ENCODE assay signal across 19 cellular contexts in genomic region chr2:84808279-84808678, GRCh38.
DNase-seq lines count a peak whose midpoint lies in the region; ATAC-seq and TF ChIP-seq lines count a peak whose summit lies in the region.
"Had no signal": no experiment of that assay in that cellular context is flagged by ENCODE, and none has a peak within 500 bp of the region (broad histone marks: within the 10 kb centered on the region; RNA-seq: fewer than 3 reads in every experiment).

No MANE protein-coding gene starts in this region.

- H2AFZ ChIP-seq in GM23248 (no peak overlapping the region), fibroblast of lung (ENCODE audit: low read length) (peak overlapping the region; percentile 43), smooth muscle cell (ENCODE audit: low read depth) (peak overlapping the region; percentile 8)

- no peaks in the 10 kb centered on the region for H3K27me3 Mint-ChIP-seq in activated CD4-positive, alpha-beta T cell treated with anti-CD3 and anti-CD28 coated beads for 36 hours

- ATAC-seq in activated CD4-positive, alpha-beta T cell treated with anti-CD3 and anti-CD28 coated beads for 36 hours: no peak
- no peak for ATAC-seq in HG02981 (IDR thresholded peaks at IDR 0.05; ENCODE audit: unreplicated experiment)
- ATAC-seq: GM12878, Right ventricle myocardium inferior had no signal

- H3K4me3 ChIP-seq in AG04450 (ENCODE audit: low read depth, low read length) (no peak overlapping the region), GM23248 (no peak overlapping the region), fibroblast of lung (replicated peaks in 1 of 4; ENCODE audit: control extremely low read depth in 1 of 4, insufficient read depth in 1 of 4, low read depth in 3 of 4, low read length in 4 of 4) (no peak overlapping the region), smooth muscle cell (no peak overlapping the region)
- H3K4me3 ChIP-seq: A549; BLaER1 treated with 17β-estradiol and CSF1 and Interleukin-3, amounts not matched to agents 10 nM and 100 nM; GM12878 had no signal

- H3K27ac Mint-ChIP-seq in activated CD4-positive, alpha-beta T cell treated with anti-CD3 and anti-CD28 coated beads for 36 hours: no peak overlapping the region

- H3K36me3 ChIP-seq in GM23248 (ENCODE audit: low read depth) (no peaks in the 10 kb centered on the region), fibroblast of lung (ENCODE audit: control insufficient read depth, insufficient read depth, low read length) (no peaks in the 10 kb centered on the region), smooth muscle cell (ENCODE audit: low read depth) (no peaks in the 10 kb centered on the region)
- H3K36me3 ChIP-seq: BLaER1 treated with 17β-estradiol and CSF1 and Interleukin-3, amounts not matched to agents 10 nM and 100 nM had no signal

- H3K79me2 ChIP-seq in GM23248 (ENCODE audit: insufficient read depth): no peaks in the 10 kb centered on the region
- no peaks in the 10 kb centered on the region for H3K79me2 ChIP-seq in fibroblast of lung (ENCODE audit: control insufficient read depth, insufficient read depth, low read length)
- no peaks in the 10 kb centered on the region for H3K79me2 ChIP-seq in smooth muscle cell (ENCODE audit: low read depth)

- WGBS in GM23248 (ENCODE audit: low coverage in 1 of 2, low lambda C conversion rate in 2 of 2, missing lambda C conversion rate in 2 of 2), 2 experiments: 93 to 94% methylated on average over 4 of the region's 4 CpGs
- 88% methylated on average over 4 of the region's 4 CpGs for WGBS in smooth muscle cell (ENCODE audit: low lambda C conversion rate)

- H3K4me3 Mint-ChIP-seq in activated CD4-positive, alpha-beta T cell treated with anti-CD3 and anti-CD28 coated beads for 36 hours: no peak overlapping the region

- H3K27me3 ChIP-seq in AG04450 (ENCODE audit: control insufficient read depth, insufficient read depth, low read length): no peaks in the 10 kb centered on the region
- H3K27me3 ChIP-seq in GM23248 (replicated peaks; ENCODE audit: insufficient read depth): no peaks in the 10 kb centered on the region
- no peaks in the 10 kb centered on the region for H3K27me3 ChIP-seq in fibroblast of lung (ENCODE audit: control insufficient read depth, insufficient read depth, low read length)
- H3K27me3 ChIP-seq in smooth muscle cell (ENCODE audit: low read depth): no peaks in the 10 kb centered on the region
- H3K27me3 ChIP-seq: BLaER1 treated with 17β-estradiol and CSF1 and Interleukin-3, amounts not matched to agents 10 nM and 100 nM had no signal

- no peaks in the 10 kb centered on the region for H3K9me2 ChIP-seq in GM23248 (ENCODE audit: insufficient read depth)

- no peak for DNase-seq in AG04450 (ENCODE audit: low read depth, low spot score)
- DNase-seq in GM23248: no peak
- peak in 1 of 2 donors; percentile 5 for DNase-seq in fibroblast of lung (ENCODE audit: low read depth in 2 of 2)
- no peak for DNase-seq in smooth muscle cell (lab: John Stamatoyannopoulos, UW; ENCODE audit: unreplicated experiment)
- DNase-seq in ureter (ENCODE audit: low spot score): no peak
- DNase-seq in activated CD4-positive, alpha-beta T cell treated with anti-CD3 and anti-CD28 coated beads for 36 hours: no peak
- DNase-seq: DMS 273 treated with DMSO at 0.1 percent for 48 hours; GDM1; NCI-H1105 treated with DMSO at 0.1 percent for 48 hours; NCI-H1694 treated with DMSO at 0.1 percent for 48 hours; NCI-H2107; NCI-H510A; NCI-H748 treated with DMSO at 0.1 percent for 48 hours; NK-92 treated with Interleukin-12 subunit alpha and Interleukin-12 subunit beta, amount 100 ng/mL, for 24 hours had no signal

- no peaks in the 10 kb centered on the region for H3K9me3 ChIP-seq in AG04450 (ENCODE audit: control insufficient read depth, insufficient read depth, low read length)
- H3K9me3 ChIP-seq in GM23248 (ENCODE audit: low read depth): no peaks in the 10 kb centered on the region
- H3K9me3 ChIP-seq in fibroblast of lung (ENCODE audit: control insufficient read depth, insufficient read depth, low read depth, low read length): no peaks in the 10 kb centered on the region
- H3K9me3 ChIP-seq in smooth muscle cell (replicated peaks; ENCODE audit: low read depth): no peaks in the 10 kb centered on the region
- H3K9me3 ChIP-seq: A549; BLaER1 treated with 17β-estradiol and CSF1 and Interleukin-3, amounts not matched to agents 10 nM and 100 nM had no signal

- H3K27ac ChIP-seq in AG04450 (ENCODE audit: low read depth, low read length) (peak overlapping the region; percentile 60), GM23248 (0 out of 2 replicates have a peak overlapping the region, but pooled peaks have one; percentile 83), fibroblast of lung (ENCODE audit: insufficient read depth, low read length) (peak overlapping the region; percentile 91), smooth muscle cell (ENCODE audit: low read depth) (peak overlapping the region; percentile 87)
- H3K27ac ChIP-seq: BLaER1 treated with 17β-estradiol and CSF1 and Interleukin-3, amounts not matched to agents 10 nM and 100 nM had no signal

- H3K9me3 Mint-ChIP-seq in activated CD4-positive, alpha-beta T cell treated with anti-CD3 and anti-CD28 coated beads for 36 hours (ENCODE audit: low read depth): no peaks in the 10 kb centered on the region

- H3K9ac ChIP-seq in GM23248: no peak overlapping the region
- H3K9ac ChIP-seq in fibroblast of lung (ENCODE audit: insufficient read depth, low read length): no peak overlapping the region
- H3K9ac ChIP-seq in smooth muscle cell (ENCODE audit: low read depth): peak overlapping the region; percentile 56
- H3K9ac ChIP-seq: BLaER1 treated with 17β-estradiol and CSF1 and Interleukin-3, amounts not matched to agents 10 nM and 100 nM had no signal

- H3K4me1 ChIP-seq in GM23248 (ENCODE audit: insufficient read depth): peaks cover 39% of the 10 kb centered on the region
- peaks cover 18% of the 10 kb centered on the region for H3K4me1 ChIP-seq in fibroblast of lung (ENCODE audit: control insufficient read depth, extremely low read depth, insufficient read depth, low read length)
- H3K4me1 ChIP-seq in smooth muscle cell (ENCODE audit: low read depth): no peaks in the 10 kb centered on the region
- H3K4me1 ChIP-seq: BLaER1 treated with 17β-estradiol and CSF1 and Interleukin-3, amounts not matched to agents 10 nM and 100 nM had no signal

- H4K20me1 ChIP-seq in GM23248 (ENCODE audit: insufficient read depth) (no peaks in the 10 kb centered on the region), fibroblast of lung (ENCODE audit: control insufficient read depth, extremely low read depth, insufficient read depth, low read length) (no peaks in the 10 kb centered on the region), smooth muscle cell (ENCODE audit: low read depth) (no peaks in the 10 kb centered on the region)
- H4K20me1 ChIP-seq: BLaER1 treated with 17β-estradiol and CSF1 and Interleukin-3, amounts not matched to agents 10 nM and 100 nM had no signal

- CTCF ChIA-PET in AG04450 (lab: Charles Lee): no interaction called here
- CTCF ChIA-PET in activated CD4-positive, alpha-beta T cell treated with anti-CD3 and anti-CD28 coated beads for 36 hours (lab: Charles Lee): no interaction called here

- H3K36me3 Mint-ChIP-seq in activated CD4-positive, alpha-beta T cell treated with anti-CD3 and anti-CD28 coated beads for 36 hours (ENCODE audit: low read depth): no peaks in the 10 kb centered on the region

- H3K4me2 ChIP-seq in GM23248 (ENCODE audit: unreplicated experiment): no peak overlapping the region
- no peak overlapping the region for H3K4me2 ChIP-seq in fibroblast of lung (ENCODE audit: extremely low read depth, insufficient read depth, low read length)
- H3K4me2 ChIP-seq in smooth muscle cell: peak overlapping the region; percentile 2
- H3K4me2 ChIP-seq: BLaER1 treated with 17β-estradiol and CSF1 and Interleukin-3, amounts not matched to agents 10 nM and 100 nM had no signal

- peaks cover 23% of the 10 kb centered on the region for H3K4me1 Mint-ChIP-seq in activated CD4-positive, alpha-beta T cell treated with anti-CD3 and anti-CD28 coated beads for 36 hours

- TF ChIP-seq CTCF in AG04450 (IDR thresholded peaks at IDR 0.05; ENCODE audit: low read depth, low read length): no peak
- TF ChIP-seq CTCF in fibroblast of lung (conservative IDR thresholded peaks at IDR 0.05 in 1 of 2, IDR thresholded peaks at IDR 0.05 in 1 of 2; ENCODE audit: low read depth in 1 of 2, low read length in 2 of 2): no peak
- no peak for TF ChIP-seq CTCF in smooth muscle cell (IDR thresholded peaks at IDR 0.05; ENCODE audit: borderline replicate concordance, insufficient read depth, poor library complexity, severe bottlenecking)

- intact Hi-C loops in activated CD4-positive, alpha-beta T cell treated with anti-CD3 and anti-CD28 coated beads for 36 hours (cut with DNase I, micrococcal nuclease): no loop called here

- H3F3A ChIP-seq in GM23248 (ENCODE audit: insufficient read depth) (peaks cover 35% of the 10 kb centered on the region), smooth muscle cell (ENCODE audit: low read depth) (peaks cover 5% of the 10 kb centered on the region)

- in situ Hi-C loops in GM23248 (cut with MboI): no loop called here

- POLR2A ChIA-PET in AG04450 (lab: Yijun Ruan, JAX): no interaction called here
- POLR2A ChIA-PET in activated CD4-positive, alpha-beta T cell treated with anti-CD3 and anti-CD28 coated beads for 36 hours (lab: Charles Lee): no interaction called here
